3 cellular contexts compared by ENCODE assay signal in the genomic region with DNA sequence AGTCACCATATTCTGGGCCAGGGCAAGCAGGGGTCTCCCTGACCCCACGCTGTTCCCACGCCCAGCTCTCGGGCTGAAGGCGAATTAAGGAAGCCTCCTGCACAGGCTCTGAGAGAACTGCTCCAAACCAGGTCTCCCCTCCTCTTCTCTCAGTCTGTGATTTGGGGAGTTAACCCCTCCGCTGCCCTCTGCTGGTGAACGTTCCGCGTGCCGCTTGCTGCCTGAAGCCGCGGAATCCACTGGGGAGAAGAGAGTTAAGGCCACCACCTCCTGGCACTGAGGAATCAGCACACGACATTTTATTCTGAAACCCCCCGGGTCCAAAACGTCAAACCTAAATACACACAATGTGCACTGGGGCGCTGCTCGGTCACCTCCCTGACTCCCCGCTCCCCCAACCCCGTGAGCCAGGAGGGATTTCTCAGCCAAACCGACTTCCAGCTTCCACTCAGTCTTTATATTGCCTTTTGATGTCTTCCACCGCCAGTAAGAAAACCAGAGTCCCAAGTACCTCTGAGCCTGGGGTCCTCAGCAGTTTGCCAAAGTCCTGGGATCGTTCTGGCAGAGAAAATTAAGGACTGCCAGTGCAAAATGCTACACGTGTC.
TF ChIP-seq lines count a peak whose summit lies in the region.

No MANE protein-coding gene starts in this region.

TF ChIP-seq in A549, 52 proteins besides CTCF, POLR2A, EP300 and RAD21:
- TF ChIP-seq SMC3 (IDR thresholded peaks at IDR 0.05) = peak; percentile 95
- no peak for TF ChIP-seq ATOH8 (CRISPR knock-in tag; IDR thresholded peaks at IDR 0.05; ENCODE audit: low read depth)
- TF ChIP-seq RCOR1 (IDR thresholded peaks at IDR 0.05; ENCODE audit: low read depth, low read length) = no peak
- no peak for TF ChIP-seq ELK1 (IDR thresholded peaks at IDR 0.05; ENCODE audit: low read depth, low read length)
- TF ChIP-seq MAX (IDR thresholded peaks at IDR 0.05) = peak; percentile 55; the same call in 1 of the 2 replicates

TF ChIP-seq in GM12891, 5 proteins besides CTCF, POLR2A, EP300 and RAD21:
- TF ChIP-seq PAX5 (IDR thresholded peaks at IDR 0.05; ENCODE audit: insufficient read depth, low read length, severe bottlenecking) (no peak), POU2F2 (IDR thresholded peaks at IDR 0.05; ENCODE audit: low read depth, low read length) (no peak), POLR2AphosphoS5 (IDR thresholded peaks at IDR 0.05; ENCODE audit: low read depth, low read length) (no peak), SPI1 (IDR thresholded peaks at IDR 0.05; ENCODE audit: low read depth, low read length) (no peak), TAF1 (IDR thresholded peaks at IDR 0.05; ENCODE audit: low read depth, low read length) (no peak)

TF ChIP-seq in H1, 55 proteins besides CTCF, POLR2A, EP300 and RAD21:
- TF ChIP-seq POU5F1 (IDR thresholded peaks at IDR 0.05; ENCODE audit: low read depth, low read length) = no peak
- no peak for TF ChIP-seq GTF2F1 (IDR thresholded peaks at IDR 0.05; ENCODE audit: borderline replicate concordance, low read depth, low read length)
- no peak for TF ChIP-seq CTBP2 (IDR thresholded peaks at IDR 0.05; ENCODE audit: borderline replicate concordance, insufficient read depth, insufficient read length, low read length)
- TF ChIP-seq SIRT6 (IDR thresholded peaks at IDR 0.05; ENCODE audit: low read length) = no peak
- TF ChIP-seq CHD7 (IDR thresholded peaks at IDR 0.05; ENCODE audit: insufficient replicate concordance, low read length) = no peak
- no peak for TF ChIP-seq SIX5 (IDR thresholded peaks at IDR 0.05; ENCODE audit: low read depth, low read length)
- TF ChIP-seq TEAD4 (IDR thresholded peaks at IDR 0.05; ENCODE audit: low read depth, low read length) = peak; percentile 50; the same call in 1 of the 2 replicates
- peak; percentile 17; the same call in 1 of the 2 replicates for TF ChIP-seq CREB1 (IDR thresholded peaks at IDR 0.05)
- TF ChIP-seq, protein P1, sequence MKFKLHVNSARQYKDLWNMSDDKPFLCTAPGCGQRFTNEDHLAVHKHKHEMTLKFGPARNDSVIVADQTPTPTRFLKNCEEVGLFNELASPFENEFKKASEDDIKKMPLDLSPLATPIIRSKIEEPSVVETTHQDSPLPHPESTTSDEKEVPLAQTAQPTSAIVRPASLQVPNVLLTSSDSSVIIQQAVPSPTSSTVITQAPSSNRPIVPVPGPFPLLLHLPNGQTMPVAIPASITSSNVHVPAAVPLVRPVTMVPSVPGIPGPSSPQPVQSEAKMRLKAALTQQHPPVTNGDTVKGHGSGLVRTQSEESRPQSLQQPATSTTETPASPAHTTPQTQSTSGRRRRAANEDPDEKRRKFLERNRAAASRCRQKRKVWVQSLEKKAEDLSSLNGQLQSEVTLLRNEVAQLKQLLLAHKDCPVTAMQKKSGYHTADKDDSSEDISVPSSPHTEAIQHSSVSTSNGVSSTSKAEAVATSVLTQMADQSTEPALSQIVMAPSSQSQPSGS (IDR thresholded peaks at IDR 0.05; ENCODE audit: low read length) = no peak
- TF ChIP-seq ZNF274 (IDR thresholded peaks at IDR 0.05; ENCODE audit: borderline replicate concordance, extremely low read depth, low read length) = no peak
- TF ChIP-seq YY1 (IDR thresholded peaks at IDR 0.05; ENCODE audit: low read depth, low read length) = 0 out of 2 replicates have a peak, but pooled peaks have one; percentile 11
- no peak for TF ChIP-seq ASH2L (IDR thresholded peaks at IDR 0.05; ENCODE audit: low read length)
- TF ChIP-seq SAP30 (IDR thresholded peaks at IDR 0.05; ENCODE audit: insufficient read depth, insufficient replicate concordance, low read length) = no peak
- no peak for TF ChIP-seq BRCA1 (IDR thresholded peaks at IDR 0.05; ENCODE audit: low read depth, low read length)
- peak; percentile 50; the same call in 1 of the 2 replicates for TF ChIP-seq MAX (IDR thresholded peaks at IDR 0.05)
- TF ChIP-seq GABPA (IDR thresholded peaks at IDR 0.05; ENCODE audit: borderline replicate concordance, insufficient read depth, low read length) = peak; percentile 22; the same call in 1 of the 2 replicates
- TF ChIP-seq NANOG (IDR thresholded peaks at IDR 0.05; ENCODE audit: insufficient read depth, low read depth, low read length, poor library complexity, severe bottlenecking) = no peak
